ENCODE assay signal across 23 cellular contexts in genomic region chr1:53207726-53208125, GRCh38.
"Had no signal": no experiment of that assay in that cellular context is flagged by ENCODE, and none has a peak within 500 bp of the region (broad histone marks: within the 10 kb centered on the region; RNA-seq: fewer than 3 reads in every experiment).

No MANE protein-coding gene starts in this region.

- DNase-seq: activated CD4-positive, alpha-beta T cell treated with anti-CD3 and anti-CD28 coated beads, Interleukin-2, amount 10 ng/mL, durations not matched to agents 24 days and 14 days; activated CD8-positive, alpha-beta T cell treated with anti-CD3 and anti-CD28 coated beads for 36 hours; activated effector memory CD4-positive, alpha-beta T cell treated with anti-CD3 and anti-CD28 coated beads, Interleukin-2, amount 50 U/mL, for 16 hours; activated naive CD4-positive, alpha-beta T cell treated with anti-CD3 and anti-CD28 coated beads, Interleukin-2, amount 10 ng/mL, durations not matched to agents 7 days and 5 days; activated T-cell treated with anti-CD3 and anti-CD28 coated beads for 4 hours; caudate nucleus; effector memory CD4-positive, alpha-beta T cell; gastrocnemius medialis; heart left ventricle; islet precursor cell; left cardiac atrium; lower lobe of right lung; naive B cell; occipital lobe; sigmoid colon; stimulated activated CD4-positive, alpha-beta T cell treated with anti-CD3 and anti-CD28 coated beads, Interleukin-4, amount 100 ng/mL, for 1 hour; stimulated activated naive CD4-positive, alpha-beta T cell; T-cell; upper lobe of right lung had no signal

- H3K27me3 ChIP-seq: esophagus muscularis mucosa, gastrocnemius medialis, heart left ventricle, sigmoid colon, upper lobe of right lung had no signal

- H3K27ac ChIP-seq: esophagus muscularis mucosa, gastrocnemius medialis, lower lobe of right lung, sigmoid colon, upper lobe of right lung, VCaP had no signal

- ATAC-seq: activated CD4-positive, CD25-positive, alpha-beta regulatory T cell treated with anti-CD3 and anti-CD28 coated beads, Interleukin-2, amount 50 U/mL, for 24 hours; activated CD8-positive, alpha-beta memory T cell treated with anti-CD3 and anti-CD28 coated beads, Interleukin-2, amount 10 ng/mL, durations not matched to agents 7 days and 5 days; activated CD8-positive, alpha-beta T cell treated with anti-CD3 and anti-CD28 coated beads for 36 hours; gastrocnemius medialis; heart left ventricle; lower lobe of right lung; T-cell; upper lobe of right lung had no signal

- H3K9me3 ChIP-seq: gastrocnemius medialis, upper lobe of right lung had no signal

- H3K4me1 ChIP-seq: esophagus muscularis mucosa, gastrocnemius medialis, lower lobe of right lung, sigmoid colon, upper lobe of right lung had no signal

- H3K4me3 ChIP-seq: esophagus muscularis mucosa, gastrocnemius medialis, heart left ventricle, lower lobe of right lung, sigmoid colon, upper lobe of right lung had no signal
